1 cellular context compared by ENCODE assay signal in the genomic region with DNA sequence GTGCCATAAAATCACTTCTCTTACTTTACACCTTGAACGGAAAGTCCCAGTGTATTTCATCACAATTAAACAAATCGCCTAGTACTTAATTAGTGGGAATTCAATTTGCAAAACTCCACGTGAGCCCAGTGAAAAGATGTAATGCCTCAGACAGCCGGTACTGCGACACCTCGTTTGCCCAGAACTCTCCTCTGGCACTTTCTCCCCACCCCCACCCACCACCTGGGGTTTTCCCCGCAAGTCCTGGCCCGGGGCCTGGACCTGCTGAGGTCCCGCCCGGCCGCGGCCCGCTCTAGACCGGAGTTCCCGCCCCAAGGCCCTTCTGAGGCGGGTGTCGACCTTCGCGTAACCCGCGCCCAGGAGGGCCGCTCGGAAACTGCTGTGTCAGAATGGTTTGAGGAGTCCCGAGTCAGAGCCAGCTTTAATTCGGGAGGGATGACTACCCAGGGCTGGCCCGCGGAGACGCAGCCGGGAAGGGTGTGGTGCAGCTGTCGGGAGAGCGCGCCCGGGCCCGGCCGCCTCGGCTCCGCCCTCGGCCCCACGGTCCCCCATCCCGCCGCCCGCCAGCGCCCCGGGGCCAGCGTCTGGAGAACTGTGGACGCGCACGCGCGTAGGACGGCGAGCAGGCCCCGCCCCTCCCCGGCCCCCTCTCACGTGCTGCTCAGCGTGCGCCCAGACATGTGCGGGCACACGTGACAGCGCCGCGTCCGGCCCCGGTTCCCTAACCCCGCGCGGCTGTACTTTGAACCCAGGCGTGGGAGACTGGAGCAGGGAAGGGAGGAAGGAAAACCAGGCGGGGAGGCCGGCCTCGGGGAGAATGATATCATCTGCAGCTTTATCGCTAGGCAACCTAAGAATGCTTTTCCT.
TF ChIP-seq lines count a peak whose summit lies in the region.

No MANE protein-coding gene starts in this region.

TF ChIP-seq in HepG2, 621 proteins besides CTCF, POLR2A, EP300 and RAD21 (continued from another document and continues in another):
- TF ChIP-seq DPF2 (CRISPR knock-in tag; IDR thresholded peaks at IDR 0.05; ENCODE audit: borderline replicate concordance, low read depth) (no peak), ZNF329 (CRISPR knock-in tag; IDR thresholded peaks at IDR 0.05; ENCODE audit: low read depth) (peak; percentile 73; the same call in 1 of the 2 replicates), ZBTB7A (CRISPR knock-in tag; IDR thresholded peaks at IDR 0.05) (peak; percentile 86), ZNF567 (CRISPR knock-in tag; IDR thresholded peaks at IDR 0.05; ENCODE audit: borderline replicate concordance) (no peak), ZNF17 (CRISPR knock-in tag; IDR thresholded peaks at IDR 0.05) (no peak), SMARCC2 (IDR thresholded peaks at IDR 0.05) (no peak), ZNF746 (CRISPR knock-in tag; IDR thresholded peaks at IDR 0.05) (peak; percentile 89), JUND (CRISPR knock-in tag; IDR thresholded peaks at IDR 0.05) (peak; percentile 67; the same call in 1 of the 2 replicates), ZKSCAN8 (CRISPR knock-in tag; IDR thresholded peaks at IDR 0.05; ENCODE audit: borderline replicate concordance) (no peak), NR2F6 (IDR thresholded peaks at IDR 0.05) (no peak), NR2F6 (CRISPR knock-in tag; IDR thresholded peaks at IDR 0.05) (peak; percentile 48), SPEN (CRISPR knock-in tag; IDR thresholded peaks at IDR 0.05; ENCODE audit: low read depth) (peak; percentile 99), ZNF646 (CRISPR knock-in tag; IDR thresholded peaks at IDR 0.05) (no peak), NR3C1 (CRISPR knock-in tag; IDR thresholded peaks at IDR 0.05) (no peak), ZBTB43 (CRISPR knock-in tag; conservative IDR thresholded peaks at IDR 0.05) (peak; percentile 73; the same call in 1 of the 2 replicates), KLF15 (CRISPR knock-in tag; IDR thresholded peaks at IDR 0.05; ENCODE audit: borderline replicate concordance) (0 out of 2 replicates have a peak, but pooled peaks have one; percentile 64), ZNF724P (CRISPR knock-in tag; IDR thresholded peaks at IDR 0.05; ENCODE audit: borderline replicate concordance) (no peak), RBFOX2 (IDR thresholded peaks at IDR 0.05; ENCODE audit: low read depth, low read length) (peak; percentile 71), TP53 (CRISPR knock-in tag; conservative IDR thresholded peaks at IDR 0.05) (no peak), ZNF576 (CRISPR knock-in tag; IDR thresholded peaks at IDR 0.05) (no peak), ZFP82 (CRISPR knock-in tag; IDR thresholded peaks at IDR 0.05; ENCODE audit: borderline replicate concordance) (peak; percentile 76; the same call in 1 of the 2 replicates), ZNF382 (CRISPR knock-in tag; IDR thresholded peaks at IDR 0.05; ENCODE audit: borderline replicate concordance) (no peak), ZNF720 (CRISPR knock-in tag; IDR thresholded peaks at IDR 0.05) (no peak), JDP2 (CRISPR knock-in tag; IDR thresholded peaks at IDR 0.05; ENCODE audit: borderline replicate concordance) (no peak; the same call in 1 of the 2 replicates), BRF2 (CRISPR knock-in tag; IDR thresholded peaks at IDR 0.05) (no peak), PHB2 (IDR thresholded peaks at IDR 0.05; ENCODE audit: partially characterized antibody) (no peak), HES4 (CRISPR knock-in tag; IDR thresholded peaks at IDR 0.05; ENCODE audit: borderline replicate concordance) (peak; percentile 94), MBNL3 (CRISPR knock-in tag; conservative IDR thresholded peaks at IDR 0.05) (no peak), ZNF253 (CRISPR knock-in tag; IDR thresholded peaks at IDR 0.05; ENCODE audit: borderline replicate concordance) (no peak), KDM5B (CRISPR knock-in tag; IDR thresholded peaks at IDR 0.05; ENCODE audit: borderline replicate concordance) (peak; percentile 94), ZNF430 (CRISPR knock-in tag; IDR thresholded peaks at IDR 0.05) (peak; percentile 89), SOX13 (IDR thresholded peaks at IDR 0.05) (0 out of 2 replicates have a peak, but pooled peaks have one; percentile 27), SOX13 (CRISPR knock-in tag; conservative IDR thresholded peaks at IDR 0.05 in 1 of 2, IDR thresholded peaks at IDR 0.05 in 1 of 2) (peak in 1 of 2 experiments; percentile 72; a peak in 2 of 4 replicates), ZNF569 (CRISPR knock-in tag; IDR thresholded peaks at IDR 0.05; ENCODE audit: borderline replicate concordance) (no peak), ZNF766 (CRISPR knock-in tag; IDR thresholded peaks at IDR 0.05; ENCODE audit: borderline replicate concordance) (peak; percentile 91; the same call in 1 of the 2 replicates), IRX3 (CRISPR knock-in tag; IDR thresholded peaks at IDR 0.05; ENCODE audit: borderline replicate concordance, low read depth) (no peak), ATAD3A (CRISPR knock-in tag; IDR thresholded peaks at IDR 0.05) (no peak), EED (CRISPR knock-in tag; IDR thresholded peaks at IDR 0.05) (no peak)
- TF ChIP-seq, protein P1, sequence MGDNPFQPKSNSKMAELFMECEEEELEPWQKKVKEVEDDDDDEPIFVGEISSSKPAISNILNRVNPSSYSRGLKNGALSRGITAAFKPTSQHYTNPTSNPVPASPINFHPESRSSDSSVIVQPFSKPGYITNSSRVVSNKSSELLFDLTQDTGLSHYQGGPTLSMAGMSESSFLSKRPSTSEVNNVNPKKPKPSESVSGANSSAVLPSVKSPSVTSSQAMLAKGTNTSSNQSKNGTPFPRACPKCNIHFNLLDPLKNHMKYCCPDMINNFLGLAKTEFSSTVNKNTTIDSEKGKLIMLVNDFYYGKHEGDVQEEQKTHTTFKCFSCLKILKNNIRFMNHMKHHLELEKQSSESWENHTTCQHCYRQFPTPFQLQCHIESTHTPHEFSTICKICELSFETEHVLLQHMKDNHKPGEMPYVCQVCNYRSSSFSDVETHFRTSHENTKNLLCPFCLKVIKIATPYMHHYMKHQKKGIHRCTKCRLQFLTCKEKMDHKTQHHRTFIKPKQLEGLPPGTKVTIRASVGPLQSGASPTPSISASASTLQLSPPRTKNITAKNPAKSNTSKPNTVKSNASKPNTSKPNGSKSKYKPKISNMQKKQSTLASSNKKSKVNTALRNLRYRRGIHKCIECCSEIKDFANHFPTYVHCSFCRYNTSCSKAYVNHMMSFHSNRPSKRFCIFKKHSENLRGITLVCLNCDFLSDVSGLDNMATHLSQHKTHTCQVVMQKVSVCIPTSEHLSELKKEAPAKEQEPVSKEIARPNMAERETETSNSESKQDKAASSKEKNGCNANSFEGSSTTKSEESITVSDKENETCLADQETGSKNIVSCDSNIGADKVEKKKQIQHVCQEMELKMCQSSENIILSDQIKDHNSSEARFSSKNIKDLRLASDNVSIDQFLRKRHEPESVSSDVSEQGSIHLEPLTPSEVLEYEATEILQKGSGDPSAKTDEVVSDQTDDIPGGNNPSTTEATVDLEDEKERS (CRISPR knock-in tag; IDR thresholded peaks at IDR 0.05): peak; percentile 69; the same call in 1 of the 2 replicates
- TF ChIP-seq, protein P2, sequence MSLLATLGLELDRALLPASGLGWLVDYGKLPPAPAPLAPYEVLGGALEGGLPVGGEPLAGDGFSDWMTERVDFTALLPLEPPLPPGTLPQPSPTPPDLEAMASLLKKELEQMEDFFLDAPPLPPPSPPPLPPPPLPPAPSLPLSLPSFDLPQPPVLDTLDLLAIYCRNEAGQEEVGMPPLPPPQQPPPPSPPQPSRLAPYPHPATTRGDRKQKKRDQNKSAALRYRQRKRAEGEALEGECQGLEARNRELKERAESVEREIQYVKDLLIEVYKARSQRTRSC (CRISPR knock-in tag; IDR thresholded peaks at IDR 0.05; ENCODE audit: low read depth): peak; percentile 73; the same call in 1 of the 2 replicates
- TF ChIP-seq, protein P3, sequence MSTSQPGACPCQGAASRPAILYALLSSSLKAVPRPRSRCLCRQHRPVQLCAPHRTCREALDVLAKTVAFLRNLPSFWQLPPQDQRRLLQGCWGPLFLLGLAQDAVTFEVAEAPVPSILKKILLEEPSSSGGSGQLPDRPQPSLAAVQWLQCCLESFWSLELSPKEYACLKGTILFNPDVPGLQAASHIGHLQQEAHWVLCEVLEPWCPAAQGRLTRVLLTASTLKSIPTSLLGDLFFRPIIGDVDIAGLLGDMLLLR (CRISPR knock-in tag; IDR thresholded peaks at IDR 0.05): peak; percentile 96; the same call in 1 of the 2 replicates
- TF ChIP-seq, protein P4, sequence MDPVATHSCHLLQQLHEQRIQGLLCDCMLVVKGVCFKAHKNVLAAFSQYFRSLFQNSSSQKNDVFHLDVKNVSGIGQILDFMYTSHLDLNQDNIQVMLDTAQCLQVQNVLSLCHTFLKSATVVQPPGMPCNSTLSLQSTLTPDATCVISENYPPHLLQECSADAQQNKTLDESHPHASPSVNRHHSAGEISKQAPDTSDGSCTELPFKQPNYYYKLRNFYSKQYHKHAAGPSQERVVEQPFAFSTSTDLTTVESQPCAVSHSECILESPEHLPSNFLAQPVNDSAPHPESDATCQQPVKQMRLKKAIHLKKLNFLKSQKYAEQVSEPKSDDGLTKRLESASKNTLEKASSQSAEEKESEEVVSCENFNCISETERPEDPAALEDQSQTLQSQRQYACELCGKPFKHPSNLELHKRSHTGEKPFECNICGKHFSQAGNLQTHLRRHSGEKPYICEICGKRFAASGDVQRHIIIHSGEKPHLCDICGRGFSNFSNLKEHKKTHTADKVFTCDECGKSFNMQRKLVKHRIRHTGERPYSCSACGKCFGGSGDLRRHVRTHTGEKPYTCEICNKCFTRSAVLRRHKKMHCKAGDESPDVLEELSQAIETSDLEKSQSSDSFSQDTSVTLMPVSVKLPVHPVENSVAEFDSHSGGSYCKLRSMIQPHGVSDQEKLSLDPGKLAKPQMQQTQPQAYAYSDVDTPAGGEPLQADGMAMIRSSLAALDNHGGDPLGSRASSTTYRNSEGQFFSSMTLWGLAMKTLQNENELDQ (CRISPR knock-in tag; IDR thresholded peaks at IDR 0.05; ENCODE audit: borderline replicate concordance): no peak
